ENCODE assay signal across 17 cellular contexts in the genomic region with DNA sequence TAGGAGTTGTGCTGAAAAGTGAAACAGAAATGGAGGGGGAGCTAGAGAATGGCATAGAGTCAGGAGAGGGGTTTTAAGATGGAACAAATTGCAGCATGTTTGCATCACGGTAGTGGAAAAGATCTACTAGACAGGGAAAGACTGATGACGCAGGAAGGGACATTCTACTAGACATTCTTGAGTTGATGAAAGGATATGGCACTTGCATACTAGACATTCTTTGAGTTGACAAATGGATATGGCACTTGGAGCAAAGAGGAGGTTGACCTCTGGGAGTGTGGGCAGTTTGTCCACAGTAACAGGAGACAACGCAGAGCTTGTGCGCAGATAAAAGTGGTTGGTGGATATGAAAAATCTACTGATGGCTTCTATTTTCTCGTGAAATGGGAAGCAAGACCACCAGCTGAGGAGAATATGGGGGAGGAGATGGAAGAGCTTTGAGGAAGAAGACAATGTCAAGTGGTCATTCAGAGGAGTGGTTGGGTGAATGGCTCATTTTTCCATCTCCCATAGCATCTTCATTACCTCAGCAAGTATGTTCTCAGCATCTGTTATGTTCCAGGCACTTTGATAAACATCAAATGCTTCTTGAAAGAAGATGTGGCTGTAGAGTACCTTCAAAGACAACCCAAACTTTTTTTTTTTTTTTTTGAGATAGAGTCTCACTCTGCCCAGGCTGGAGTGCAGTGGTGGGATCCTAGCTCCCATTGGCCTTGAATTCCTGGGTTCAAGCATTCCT. TPM values are rescaled to one million over a fixed set of nuclear protein-coding genes. Genes with fewer than 3 reads are reported as not detected.
DNase-seq lines count a peak whose midpoint lies in the region; TF ChIP-seq lines count a peak whose summit lies in the region.
"Had no signal": no experiment of that assay in that cellular context is flagged by ENCODE, and none has a peak within 500 bp of the region (broad histone marks: within the 10 kb centered on the region; RNA-seq: fewer than 3 reads in every experiment).

No MANE protein-coding gene starts in this region.

- H3K27ac ChIP-seq in SJSA1 = peak overlapping the region; percentile 87
- peak overlapping the region; percentile 69 for H3K27ac ChIP-seq in osteoblast (ENCODE audit: low read depth, low read length)
- H3K27ac ChIP-seq: right lobe of liver had no signal

- peaks cover 27% of the 10 kb centered on the region for H3K79me2 ChIP-seq in osteoblast (ENCODE audit: insufficient read depth, low read length)

- peaks cover 48% of the 10 kb centered on the region for H3K4me1 ChIP-seq in SJSA1 (replicated peaks)
- peaks cover 23% of the 10 kb centered on the region for H3K4me1 ChIP-seq in osteoblast (ENCODE audit: insufficient read depth, low read length)

- H2AFZ ChIP-seq in osteoblast (ENCODE audit: low read length) = no peak overlapping the region

- H3K9me3 ChIP-seq in SJSA1 (replicated peaks) = 0 out of 2 replicates have a peak, but pooled peaks cover 3% of the 10 kb centered on the region
- no peaks in the 10 kb centered on the region for H3K9me3 ChIP-seq in osteoblast (ENCODE audit: low read depth, low read length)
- H3K9me3 ChIP-seq: right lobe of liver had no signal

- DNase-seq in EL (peak; percentile 89), SJSA1 (ENCODE audit: low read depth in 1 of 2, low spot score in 2 of 2) (peak; percentile 65 to 73), dedifferentiated amniotic fluid mesenchymal stem cell (ENCODE audit: extremely low spot score) (peak; percentile 62), osteoblast (ENCODE audit: insufficient read length, low spot score, missing footprints) (peak; percentile 90), D341Med (ENCODE audit: low spot score) (no peak), GM19240 (ENCODE audit: insufficient read length, low spot score) (no peak), NCI-H146 (lab: John Stamatoyannopoulos, UW) (no peak), NCI-H187 (lab: John Stamatoyannopoulos, UW) (no peak)
- DNase-seq: activated CD4-positive, alpha-beta T cell treated with anti-CD3 and anti-CD28 coated beads, Interleukin-2, amount 10 ng/mL, durations not matched to agents 7 days and 5 days; activated T-cell treated with anti-CD3 and anti-CD28 coated beads, Interleukin-2, amount 50 U/mL, for 24 hours; Calu3; endodermal cell; glutamatergic neuron; kidney glomerular epithelial cell; naive thymus-derived CD4-positive, alpha-beta T cell; NCI-H446; right lobe of liver had no signal

- H3K27me3 ChIP-seq in SJSA1 (replicated peaks) = no peaks in the 10 kb centered on the region
- no peaks in the 10 kb centered on the region for H3K27me3 ChIP-seq in osteoblast (ENCODE audit: insufficient read depth, low read length)
- H3K27me3 ChIP-seq: right lobe of liver had no signal

- H3K4me3 ChIP-seq in SJSA1 = no peak overlapping the region
- no peak overlapping the region for H3K4me3 ChIP-seq in osteoblast (ENCODE audit: insufficient read depth, low read length)
- H3K4me3 ChIP-seq: right lobe of liver had no signal

- no peak overlapping the region for H3K4me2 ChIP-seq in osteoblast (ENCODE audit: insufficient read depth, low read length)

- H3K36me3 ChIP-seq in SJSA1 = peaks cover 25% of the 10 kb centered on the region
- no peaks in the 10 kb centered on the region for H3K36me3 ChIP-seq in osteoblast (ENCODE audit: insufficient read depth, low read length)
- H3K36me3 ChIP-seq: right lobe of liver had no signal

- peaks cover 10% of the 10 kb centered on the region for H4K20me1 ChIP-seq in osteoblast (ENCODE audit: insufficient read depth, low read length)

- TF ChIP-seq CTCF in osteoblast (IDR thresholded peaks at IDR 0.05; ENCODE audit: extremely low read depth, low read depth, low read length) = no peak

RNA-seq across cellular contexts. Expression of a gene that starts 2.4 kb away (rescaled TPM):
- 62.2 and 77.9 TPM in 2 replicates for total RNA-seq in SJSA1 (2014; rRNA removed; shearing (Covaris generic))
- 16.5 and 19.2 TPM in 2 replicates for total RNA-seq in osteoblast

RNA-seq across cellular contexts. Expression of a gene that starts 44.4 kb away (rescaled TPM):
- 0.03 TPM in 1 of 2 replicates, not detected in the other for total RNA-seq in SJSA1 (2014; rRNA removed; shearing (Covaris generic))
- 0.59 and 0.72 TPM in 2 replicates for total RNA-seq in osteoblast

Comparison
In these comparisons a context has a peak if more than half of its experiments do, and no peak if none do; other contexts are left out.
1. DNase-seq: peak in EL (single experiment), SJSA1 (2 of 2), dedifferentiated amniotic fluid mesenchymal stem cell (single experiment) and osteoblast (single experiment); none in D341Med (single experiment), GM19240 (single experiment), NCI-H146 (single experiment) and NCI-H187 (0 of 2).